ENCODE assay signal across 8 cellular contexts in the genomic region with DNA sequence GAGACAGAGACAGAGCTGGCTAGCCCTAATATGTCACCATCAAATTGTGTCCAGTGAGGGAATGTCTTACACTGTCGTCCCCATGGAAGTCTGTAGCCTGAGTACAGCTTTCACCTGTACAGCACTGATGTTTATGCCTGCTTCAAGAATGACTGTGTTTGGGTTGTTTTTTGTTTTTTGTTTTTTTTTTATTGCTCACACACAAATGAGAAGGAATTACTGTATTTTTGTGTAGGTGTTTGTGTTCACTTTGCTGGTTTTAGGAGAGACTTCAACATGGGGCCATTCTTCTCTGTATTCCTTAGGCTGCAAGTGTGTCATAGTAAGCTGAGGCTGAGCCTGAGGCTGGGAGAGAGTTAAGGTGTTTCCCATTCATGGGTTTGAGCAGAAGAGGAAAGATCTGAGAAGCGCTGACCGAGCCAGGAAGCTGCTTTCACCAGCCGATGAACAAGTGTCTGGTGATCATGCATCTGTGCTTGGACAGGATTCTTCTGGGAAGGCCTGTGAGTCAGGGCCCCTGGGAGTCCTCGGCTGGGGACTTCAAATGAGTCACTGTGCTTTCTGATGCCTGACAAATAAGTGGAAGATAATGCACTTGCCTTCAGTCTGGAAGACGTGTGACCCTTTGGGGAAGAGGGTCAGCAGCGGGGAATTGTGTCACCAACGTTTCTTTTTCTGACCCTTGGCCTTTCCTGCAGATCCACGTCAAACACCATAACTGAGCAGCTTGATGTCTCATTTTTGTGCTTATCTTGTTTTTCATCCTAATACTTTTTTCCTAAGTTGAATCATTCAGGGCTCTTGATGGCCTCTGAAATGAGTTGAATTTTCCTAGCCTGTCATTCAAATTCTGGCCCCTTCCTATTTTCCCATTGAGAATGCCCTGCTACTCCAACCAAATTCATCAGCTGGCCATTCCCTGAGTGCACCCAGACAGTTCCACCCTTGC. TPM values are rescaled to one million over a fixed set of nuclear protein-coding genes. Genes with fewer than 3 reads are reported as not detected.
DNase-seq lines count a peak whose midpoint lies in the region; ATAC-seq and TF ChIP-seq lines count a peak whose summit lies in the region.

No MANE protein-coding gene starts in this region.

- TF ChIP-seq POLR2A in NB4 (IDR thresholded peaks at IDR 0.05; ENCODE audit: extremely low read depth, insufficient read length) (no peak), esophagus muscularis mucosa (IDR thresholded peaks at IDR 0.05; ENCODE audit: low read depth) (no peak)

- H3K9me3 ChIP-seq in esophagus muscularis mucosa, result no peaks in the 10 kb centered on the region

- intact Hi-C loops in esophagus muscularis mucosa (cut with DNase I), result no loop called here

- peak overlapping the region in 3 of 4 donors; percentile 3 to 9 (median 7) for H3K27ac ChIP-seq in esophagus muscularis mucosa (replicated peaks in 1 of 4)

- peaks cover 4 to 19% (median 11%) of the 10 kb centered on the region in 4 donors for H3K4me1 ChIP-seq in esophagus muscularis mucosa

- no peaks in the 10 kb centered on the region for H3K27me3 ChIP-seq in esophagus muscularis mucosa

- peak; percentile 99 for DNase-seq in ELR (ENCODE audit: low read depth)
- DNase-seq in NB4 (ENCODE audit: low read depth), result peak; percentile 93
- no peak for DNase-seq in esophagus muscularis mucosa (ENCODE audit: extremely low spot score)
- peak; percentile 15 for DNase-seq in pons (ENCODE audit: low spot score)
- DNase-seq in DMS 273 treated with DMSO at 0.1 percent for 48 hours (lab: John Stamatoyannopoulos, UW), result no peak
- no peak for DNase-seq in activated CD4-positive, alpha-beta T cell treated with anti-CD3 and anti-CD28 coated beads, Interleukin-2, amount 50 U/mL, for 4 hours
- no peak for DNase-seq in putamen (ENCODE audit: low spot score)

- no peak for ATAC-seq in HG02885 (IDR thresholded peaks at IDR 0.05; ENCODE audit: poor library complexity, unreplicated experiment)

- H3K36me3 ChIP-seq in esophagus muscularis mucosa, result no peaks in the 10 kb centered on the region

- 46% methylated on average over 7 of the region's 9 CpGs for WGBS in esophagus muscularis mucosa

- no peak for TF ChIP-seq EP300 in esophagus muscularis mucosa (IDR thresholded peaks at IDR 0.05)

- TF ChIP-seq CTCF in NB4 (IDR thresholded peaks at IDR 0.05; ENCODE audit: low read depth, low read length), result no peak
- TF ChIP-seq CTCF in esophagus muscularis mucosa (IDR thresholded peaks at IDR 0.05), result no peak

- H3K4me3 ChIP-seq in NB4 (ENCODE audit: low read depth, low read length) (no peak overlapping the region), esophagus muscularis mucosa (no peak overlapping the region)

RNA-seq across cellular contexts. Expression of a gene that starts 36.7 kb away (rescaled TPM):
- 100 to 1,000 TPM; 163 to 250 (median 203) TPM for total RNA-seq in esophagus muscularis mucosa

Comparison
In these comparisons a context has a peak if more than half of its experiments do, and no peak if none do; other contexts are left out.
1. DNase-seq: peak in ELR (single experiment), NB4 (single experiment) and pons (single experiment); none in esophagus muscularis mucosa (single experiment), DMS 273 treated with DMSO at 0.1 percent for 48 hours (single experiment), activated CD4-positive, alpha-beta T cell treated with anti-CD3 and anti-CD28 coated beads, Interleukin-2, amount 50 U/mL, for 4 hours (0 of 2) and putamen (single experiment).